1 cellular context compared by ENCODE assay signal in the genomic region with DNA sequence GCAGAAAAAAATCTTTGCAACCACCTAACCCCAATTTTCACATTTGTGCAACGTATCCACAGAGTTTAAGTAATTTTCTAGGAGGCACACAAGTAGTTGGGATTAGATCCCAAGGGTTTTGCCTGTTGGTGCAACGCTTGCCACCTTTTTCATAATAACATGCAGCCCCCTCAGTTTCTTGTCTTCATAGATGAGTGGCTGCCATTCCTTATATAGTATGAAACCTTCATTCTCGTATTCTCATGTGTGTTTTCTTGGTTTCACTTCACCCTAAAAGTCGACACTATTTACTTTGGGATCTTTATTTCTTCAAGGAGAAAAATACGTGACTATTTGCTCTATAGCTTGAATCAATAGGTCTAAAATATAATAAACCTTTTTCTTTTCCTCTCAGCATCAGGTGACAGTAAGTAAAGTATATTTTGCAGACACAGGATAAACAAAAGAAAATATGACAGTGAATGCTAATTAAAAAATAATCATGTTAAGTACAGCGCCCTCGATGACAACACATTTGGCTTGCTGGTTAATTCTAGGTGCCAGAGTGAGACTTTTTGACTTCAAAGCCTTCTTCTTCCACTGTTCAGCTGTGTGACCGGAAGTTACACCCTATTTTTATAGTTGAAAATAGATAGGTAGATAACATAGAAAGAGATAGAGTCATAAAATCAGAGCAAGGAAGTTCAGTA.
TF ChIP-seq lines count a peak whose summit lies in the region.

No MANE protein-coding gene starts in this region.

TF ChIP-seq in GM12878, 131 proteins besides CTCF, POLR2A, EP300 and RAD21 (continued from another document and continues in another):
- TF ChIP-seq, protein P1, sequence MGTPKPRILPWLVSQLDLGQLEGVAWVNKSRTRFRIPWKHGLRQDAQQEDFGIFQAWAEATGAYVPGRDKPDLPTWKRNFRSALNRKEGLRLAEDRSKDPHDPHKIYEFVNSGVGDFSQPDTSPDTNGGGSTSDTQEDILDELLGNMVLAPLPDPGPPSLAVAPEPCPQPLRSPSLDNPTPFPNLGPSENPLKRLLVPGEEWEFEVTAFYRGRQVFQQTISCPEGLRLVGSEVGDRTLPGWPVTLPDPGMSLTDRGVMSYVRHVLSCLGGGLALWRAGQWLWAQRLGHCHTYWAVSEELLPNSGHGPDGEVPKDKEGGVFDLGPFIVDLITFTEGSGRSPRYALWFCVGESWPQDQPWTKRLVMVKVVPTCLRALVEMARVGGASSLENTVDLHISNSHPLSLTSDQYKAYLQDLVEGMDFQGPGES (IDR thresholded peaks at IDR 0.05) = no peak
- TF ChIP-seq, protein P2, sequence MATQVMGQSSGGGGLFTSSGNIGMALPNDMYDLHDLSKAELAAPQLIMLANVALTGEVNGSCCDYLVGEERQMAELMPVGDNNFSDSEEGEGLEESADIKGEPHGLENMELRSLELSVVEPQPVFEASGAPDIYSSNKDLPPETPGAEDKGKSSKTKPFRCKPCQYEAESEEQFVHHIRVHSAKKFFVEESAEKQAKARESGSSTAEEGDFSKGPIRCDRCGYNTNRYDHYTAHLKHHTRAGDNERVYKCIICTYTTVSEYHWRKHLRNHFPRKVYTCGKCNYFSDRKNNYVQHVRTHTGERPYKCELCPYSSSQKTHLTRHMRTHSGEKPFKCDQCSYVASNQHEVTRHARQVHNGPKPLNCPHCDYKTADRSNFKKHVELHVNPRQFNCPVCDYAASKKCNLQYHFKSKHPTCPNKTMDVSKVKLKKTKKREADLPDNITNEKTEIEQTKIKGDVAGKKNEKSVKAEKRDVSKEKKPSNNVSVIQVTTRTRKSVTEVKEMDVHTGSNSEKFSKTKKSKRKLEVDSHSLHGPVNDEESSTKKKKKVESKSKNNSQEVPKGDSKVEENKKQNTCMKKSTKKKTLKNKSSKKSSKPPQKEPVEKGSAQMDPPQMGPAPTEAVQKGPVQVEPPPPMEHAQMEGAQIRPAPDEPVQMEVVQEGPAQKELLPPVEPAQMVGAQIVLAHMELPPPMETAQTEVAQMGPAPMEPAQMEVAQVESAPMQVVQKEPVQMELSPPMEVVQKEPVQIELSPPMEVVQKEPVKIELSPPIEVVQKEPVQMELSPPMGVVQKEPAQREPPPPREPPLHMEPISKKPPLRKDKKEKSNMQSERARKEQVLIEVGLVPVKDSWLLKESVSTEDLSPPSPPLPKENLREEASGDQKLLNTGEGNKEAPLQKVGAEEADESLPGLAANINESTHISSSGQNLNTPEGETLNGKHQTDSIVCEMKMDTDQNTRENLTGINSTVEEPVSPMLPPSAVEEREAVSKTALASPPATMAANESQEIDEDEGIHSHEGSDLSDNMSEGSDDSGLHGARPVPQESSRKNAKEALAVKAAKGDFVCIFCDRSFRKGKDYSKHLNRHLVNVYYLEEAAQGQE (IDR thresholded peaks at IDR 0.05; ENCODE audit: low read depth, low read length) = no peak
- TF ChIP-seq NRF1 (conservative IDR thresholded peaks at IDR 0.05; ENCODE audit: low read depth, low read length) = no peak
- TF ChIP-seq PAX8 (IDR thresholded peaks at IDR 0.05) = no peak
- TF ChIP-seq MEF2B (IDR thresholded peaks at IDR 0.05; ENCODE audit: partially characterized antibody, poor library complexity, severe bottlenecking) = peak; percentile 85
- TF ChIP-seq HCFC1 (IDR thresholded peaks at IDR 0.05; ENCODE audit: low read length) = no peak
- peak; percentile 32; the same call in 1 of the 2 replicates for TF ChIP-seq CREM (IDR thresholded peaks at IDR 0.05; ENCODE audit: low read depth)
- TF ChIP-seq, protein P3, sequence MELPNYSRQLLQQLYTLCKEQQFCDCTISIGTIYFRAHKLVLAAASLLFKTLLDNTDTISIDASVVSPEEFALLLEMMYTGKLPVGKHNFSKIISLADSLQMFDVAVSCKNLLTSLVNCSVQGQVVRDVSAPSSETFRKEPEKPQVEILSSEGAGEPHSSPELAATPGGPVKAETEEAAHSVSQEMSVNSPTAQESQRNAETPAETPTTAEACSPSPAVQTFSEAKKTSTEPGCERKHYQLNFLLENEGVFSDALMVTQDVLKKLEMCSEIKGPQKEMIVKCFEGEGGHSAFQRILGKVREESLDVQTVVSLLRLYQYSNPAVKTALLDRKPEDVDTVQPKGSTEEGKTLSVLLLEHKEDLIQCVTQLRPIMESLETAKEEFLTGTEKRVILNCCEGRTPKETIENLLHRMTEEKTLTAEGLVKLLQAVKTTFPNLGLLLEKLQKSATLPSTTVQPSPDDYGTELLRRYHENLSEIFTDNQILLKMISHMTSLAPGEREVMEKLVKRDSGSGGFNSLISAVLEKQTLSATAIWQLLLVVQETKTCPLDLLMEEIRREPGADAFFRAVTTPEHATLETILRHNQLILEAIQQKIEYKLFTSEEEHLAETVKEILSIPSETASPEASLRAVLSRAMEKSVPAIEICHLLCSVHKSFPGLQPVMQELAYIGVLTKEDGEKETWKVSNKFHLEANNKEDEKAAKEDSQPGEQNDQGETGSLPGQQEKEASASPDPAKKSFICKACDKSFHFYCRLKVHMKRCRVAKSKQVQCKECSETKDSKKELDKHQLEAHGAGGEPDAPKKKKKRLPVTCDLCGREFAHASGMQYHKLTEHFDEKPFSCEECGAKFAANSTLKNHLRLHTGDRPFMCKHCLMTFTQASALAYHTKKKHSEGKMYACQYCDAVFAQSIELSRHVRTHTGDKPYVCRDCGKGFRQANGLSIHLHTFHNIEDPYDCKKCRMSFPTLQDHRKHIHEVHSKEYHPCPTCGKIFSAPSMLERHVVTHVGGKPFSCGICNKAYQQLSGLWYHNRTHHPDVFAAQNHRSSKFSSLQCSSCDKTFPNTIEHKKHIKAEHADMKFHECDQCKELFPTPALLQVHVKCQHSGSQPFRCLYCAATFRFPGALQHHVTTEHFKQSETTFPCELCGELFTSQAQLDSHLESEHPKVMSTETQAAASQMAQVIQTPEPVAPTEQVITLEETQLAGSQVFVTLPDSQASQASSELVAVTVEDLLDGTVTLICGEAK (IDR thresholded peaks at IDR 0.05; ENCODE audit: borderline replicate concordance) = no peak
- no peak; the same call in 1 of the 2 replicates for TF ChIP-seq MXI1 (IDR thresholded peaks at IDR 0.05; ENCODE audit: low read depth, low read length)
- peak; percentile 78 for TF ChIP-seq NFIC (IDR thresholded peaks at IDR 0.05; ENCODE audit: low read depth, low read length)
- peak; percentile 71 for TF ChIP-seq EED (IDR thresholded peaks at IDR 0.05; ENCODE audit: low read depth)
- TF ChIP-seq ZBED1 (IDR thresholded peaks at IDR 0.05; ENCODE audit: borderline replicate concordance) = no peak
- peak; percentile 16; the same call in 1 of the 2 replicates for TF ChIP-seq GABPA (IDR thresholded peaks at IDR 0.05; ENCODE audit: low read depth)
- TF ChIP-seq, protein P4, sequence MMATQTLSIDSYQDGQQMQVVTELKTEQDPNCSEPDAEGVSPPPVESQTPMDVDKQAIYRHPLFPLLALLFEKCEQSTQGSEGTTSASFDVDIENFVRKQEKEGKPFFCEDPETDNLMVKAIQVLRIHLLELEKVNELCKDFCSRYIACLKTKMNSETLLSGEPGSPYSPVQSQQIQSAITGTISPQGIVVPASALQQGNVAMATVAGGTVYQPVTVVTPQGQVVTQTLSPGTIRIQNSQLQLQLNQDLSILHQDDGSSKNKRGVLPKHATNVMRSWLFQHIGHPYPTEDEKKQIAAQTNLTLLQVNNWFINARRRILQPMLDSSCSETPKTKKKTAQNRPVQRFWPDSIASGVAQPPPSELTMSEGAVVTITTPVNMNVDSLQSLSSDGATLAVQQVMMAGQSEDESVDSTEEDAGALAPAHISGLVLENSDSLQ (IDR thresholded peaks at IDR 0.05) = peak; percentile 59
- no peak for TF ChIP-seq USF1 (IDR thresholded peaks at IDR 0.05; ENCODE audit: borderline replicate concordance, extremely low read length, insufficient read depth, low read depth, low read length)
- no peak for TF ChIP-seq YY1 (IDR thresholded peaks at IDR 0.05; ENCODE audit: low read depth, low read length)
- TF ChIP-seq CBX3 (IDR thresholded peaks at IDR 0.05; ENCODE audit: borderline replicate concordance, low read depth) = no peak
- peak; percentile 48; the same call in 1 of the 2 replicates for TF ChIP-seq NBN (IDR thresholded peaks at IDR 0.05)
- no peak for TF ChIP-seq SREBF1 (IDR thresholded peaks at IDR 0.05; ENCODE audit: low read length)
- no peak for TF ChIP-seq RFX5 (IDR thresholded peaks at IDR 0.05; ENCODE audit: low read depth, low read length)
- TF ChIP-seq ATF2 (IDR thresholded peaks at IDR 0.05; ENCODE audit: low read length) = peak; percentile 58
- no peak for TF ChIP-seq TCF3 (IDR thresholded peaks at IDR 0.05; ENCODE audit: borderline replicate concordance, insufficient read depth, low read depth, low read length)
- peak; percentile 57; the same call in 1 of the 2 replicates for TF ChIP-seq ZNF24 (IDR thresholded peaks at IDR 0.05)
- TF ChIP-seq MEF2A (IDR thresholded peaks at IDR 0.05; ENCODE audit: insufficient read depth, low read depth, low read length) = peak; percentile 63; the same call in 1 of the 2 replicates
- TF ChIP-seq, protein P5, sequence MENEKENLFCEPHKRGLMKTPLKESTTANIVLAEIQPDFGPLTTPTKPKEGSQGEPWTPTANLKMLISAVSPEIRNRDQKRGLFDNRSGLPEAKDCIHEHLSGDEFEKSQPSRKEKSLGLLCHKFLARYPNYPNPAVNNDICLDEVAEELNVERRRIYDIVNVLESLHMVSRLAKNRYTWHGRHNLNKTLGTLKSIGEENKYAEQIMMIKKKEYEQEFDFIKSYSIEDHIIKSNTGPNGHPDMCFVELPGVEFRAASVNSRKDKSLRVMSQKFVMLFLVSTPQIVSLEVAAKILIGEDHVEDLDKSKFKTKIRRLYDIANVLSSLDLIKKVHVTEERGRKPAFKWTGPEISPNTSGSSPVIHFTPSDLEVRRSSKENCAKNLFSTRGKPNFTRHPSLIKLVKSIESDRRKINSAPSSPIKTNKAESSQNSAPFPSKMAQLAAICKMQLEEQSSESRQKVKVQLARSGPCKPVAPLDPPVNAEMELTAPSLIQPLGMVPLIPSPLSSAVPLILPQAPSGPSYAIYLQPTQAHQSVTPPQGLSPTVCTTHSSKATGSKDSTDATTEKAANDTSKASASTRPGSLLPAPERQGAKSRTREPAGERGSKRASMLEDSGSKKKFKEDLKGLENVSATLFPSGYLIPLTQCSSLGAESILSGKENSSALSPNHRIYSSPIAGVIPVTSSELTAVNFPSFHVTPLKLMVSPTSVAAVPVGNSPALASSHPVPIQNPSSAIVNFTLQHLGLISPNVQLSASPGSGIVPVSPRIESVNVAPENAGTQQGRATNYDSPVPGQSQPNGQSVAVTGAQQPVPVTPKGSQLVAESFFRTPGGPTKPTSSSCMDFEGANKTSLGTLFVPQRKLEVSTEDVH (IDR thresholded peaks at IDR 0.05; ENCODE audit: low read depth, partially characterized antibody) = peak; percentile 49
- TF ChIP-seq SIX5 (IDR thresholded peaks at IDR 0.05; ENCODE audit: low read depth, low read length, severe bottlenecking) = no peak
- TF ChIP-seq RUNX3 (IDR thresholded peaks at IDR 0.05; ENCODE audit: low read length) = peak; percentile 75
- TF ChIP-seq ZBTB4 (CRISPR knock-in tag; IDR thresholded peaks at IDR 0.05) = no peak
- peak; percentile 37; the same call in 1 of the 2 replicates for TF ChIP-seq GATAD2B (conservative IDR thresholded peaks at IDR 0.05; ENCODE audit: low read depth)
- TF ChIP-seq, protein P6, sequence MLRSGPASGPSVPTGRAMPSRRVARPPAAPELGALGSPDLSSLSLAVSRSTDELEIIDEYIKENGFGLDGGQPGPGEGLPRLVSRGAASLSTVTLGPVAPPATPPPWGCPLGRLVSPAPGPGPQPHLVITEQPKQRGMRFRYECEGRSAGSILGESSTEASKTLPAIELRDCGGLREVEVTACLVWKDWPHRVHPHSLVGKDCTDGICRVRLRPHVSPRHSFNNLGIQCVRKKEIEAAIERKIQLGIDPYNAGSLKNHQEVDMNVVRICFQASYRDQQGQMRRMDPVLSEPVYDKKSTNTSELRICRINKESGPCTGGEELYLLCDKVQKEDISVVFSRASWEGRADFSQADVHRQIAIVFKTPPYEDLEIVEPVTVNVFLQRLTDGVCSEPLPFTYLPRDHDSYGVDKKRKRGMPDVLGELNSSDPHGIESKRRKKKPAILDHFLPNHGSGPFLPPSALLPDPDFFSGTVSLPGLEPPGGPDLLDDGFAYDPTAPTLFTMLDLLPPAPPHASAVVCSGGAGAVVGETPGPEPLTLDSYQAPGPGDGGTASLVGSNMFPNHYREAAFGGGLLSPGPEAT (IDR thresholded peaks at IDR 0.05; ENCODE audit: low read depth) = peak; percentile 81
- TF ChIP-seq BHLHE40 (IDR thresholded peaks at IDR 0.05; ENCODE audit: borderline replicate concordance in 1 of 2, low read depth in 2 of 2, low read length in 1 of 2) = peak; percentile 17 to 19; a peak in 1 of 4 replicates
- TF ChIP-seq IKZF1 (conservative IDR thresholded peaks at IDR 0.05) = peak; percentile 94
- peak; percentile 45 for TF ChIP-seq SPI1 (IDR thresholded peaks at IDR 0.05; ENCODE audit: borderline replicate concordance, insufficient read depth, low read depth, low read length)
